13 cellular contexts compared by ENCODE assay signal in the genomic region with DNA sequence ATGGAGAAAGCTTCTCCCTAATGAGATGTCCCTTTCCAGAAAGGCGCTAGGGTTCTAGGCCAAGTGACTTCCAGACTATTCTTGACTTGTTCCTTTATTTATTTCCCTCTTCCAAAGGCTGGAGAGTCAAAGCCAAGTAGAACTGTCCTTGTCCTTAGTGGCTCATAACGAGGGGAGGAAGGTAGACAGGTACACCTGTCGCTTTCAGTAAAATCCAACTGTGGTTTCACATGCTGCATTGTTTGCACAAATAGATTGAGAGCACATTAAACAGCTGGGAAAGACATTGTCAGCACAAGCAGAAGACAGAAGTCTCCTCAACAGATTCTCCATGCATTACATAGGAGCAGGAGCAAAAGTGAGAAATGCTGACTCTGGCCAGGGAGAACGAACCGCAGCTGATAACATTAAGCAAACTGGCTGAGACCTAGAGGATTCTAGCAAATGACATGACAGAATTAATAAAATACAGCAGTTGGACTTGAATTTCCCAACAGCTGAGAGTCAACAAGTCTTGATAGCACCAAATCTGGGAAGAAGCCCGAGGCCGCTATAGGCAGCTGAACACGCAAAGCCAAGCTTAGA.
"Had no signal": no experiment of that assay in that cellular context is flagged by ENCODE, and none has a peak within 500 bp of the region (broad histone marks: within the 10 kb centered on the region; RNA-seq: fewer than 3 reads in every experiment).

No MANE protein-coding gene starts in this region.

- H3K9me3 ChIP-seq: ovary had no signal

- H3K4me3 ChIP-seq: ovary, sigmoid colon had no signal

- ATAC-seq: activated T-helper 17 cell treated with anti-CD3 and anti-CD28 coated beads, Interleukin-2, amount 50 U/mL, for 72 hours had no signal

- DNase-seq: activated CD4-positive, alpha-beta T cell treated with anti-CD3 and anti-CD28 coated beads for 4 hours; activated naive CD4-positive, alpha-beta T cell treated with anti-CD3 and anti-CD28 coated beads, Interleukin-2, amount 10 ng/mL, durations not matched to agents 7 days and 5 days; activated T-cell treated with anti-CD3 and anti-CD28 coated beads for 4 hours; central memory CD4-positive, alpha-beta T cell; cortex of kidney; effector CD8-positive, alpha-beta T cell; hippocampal formation; mesendoderm; ovary; sigmoid colon; stimulated activated CD4-positive, alpha-beta T cell treated with anti-CD3 and anti-CD28 coated beads, Interleukin-2, amount 100 ng/mL, for 48 hours; stimulated activated naive CD4-positive, alpha-beta T cell treated with Interleukin-2 at 50 U/mL for 16 hours had no signal

- H3K36me3 ChIP-seq: ovary, sigmoid colon had no signal

- H3K27ac ChIP-seq: ovary, sigmoid colon had no signal

- H3K4me1 ChIP-seq: sigmoid colon had no signal

- H3K27me3 ChIP-seq: ovary, sigmoid colon had no signal
